ENCODE assay signal across 8 cellular contexts in the genomic region with DNA sequence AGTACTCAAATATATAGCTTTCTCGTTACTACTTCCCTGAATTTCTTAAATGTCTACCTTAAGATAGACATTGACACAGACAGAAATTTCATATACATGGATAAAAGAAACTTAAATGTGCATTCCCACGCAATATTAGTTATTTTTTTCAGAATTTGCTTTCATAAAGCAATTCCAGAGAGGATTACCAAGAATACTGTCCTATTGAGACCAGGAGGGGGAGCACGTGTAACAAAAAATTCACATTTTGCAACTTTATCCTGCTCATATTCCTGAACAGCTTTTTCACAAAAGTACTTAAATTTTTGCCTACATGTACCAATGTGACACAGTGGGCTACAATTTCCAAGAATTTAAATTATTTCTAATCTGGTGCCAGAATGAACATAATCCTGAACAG. TPM values are rescaled to one million over a fixed set of nuclear protein-coding genes. Genes with fewer than 3 reads are reported as not detected.
DNase-seq lines count a peak whose midpoint lies in the region; ATAC-seq and TF ChIP-seq lines count a peak whose summit lies in the region.

No MANE protein-coding gene starts in this region.

- no peaks in the 10 kb centered on the region for H3K27me3 ChIP-seq in heart right ventricle

- H3K36me3 ChIP-seq in heart right ventricle: peaks cover 0 to 100% (median 49%) of the 10 kb centered on the region in 9 donors

- H3K4me1 Mint-ChIP-seq in neural crest cell: no peaks in the 10 kb centered on the region

- H3K27ac Mint-ChIP-seq in neural crest cell (ENCODE audit: unreplicated experiment): no peak overlapping the region

- no peak overlapping the region for H3K4me3 Mint-ChIP-seq in neural crest cell

- peak in 1 of 8 donors; percentile 27 for ATAC-seq in heart right ventricle
- ATAC-seq in Right ventricle myocardium inferior: no peak
- no peak for ATAC-seq in HG02610 (IDR thresholded peaks at IDR 0.05; ENCODE audit: unreplicated experiment)
- no peak for ATAC-seq in GM19328 (IDR thresholded peaks at IDR 0.05; ENCODE audit: unreplicated experiment)

- no peak overlapping the region for H3K4me3 ChIP-seq in heart right ventricle

- peaks cover 15% of the 10 kb centered on the region for H3K36me3 Mint-ChIP-seq in neural crest cell (ENCODE audit: low read depth)

- no peaks in the 10 kb centered on the region for H3K4me1 ChIP-seq in heart right ventricle

- peaks cover 4% of the 10 kb centered on the region for H3K9me3 Mint-ChIP-seq in neural crest cell

- intact Hi-C loops in heart right ventricle (cut with DNase I): loop anchor here (2.0 to 10.0 kb wide), 8 partner anchors 88 to 160 kb away; a partner anchor contains a TSS
- intact Hi-C loops in Right ventricle myocardium inferior (cut with DNase I): loop anchor here (2.0 to 5.0 kb wide), 2 partner anchors 93 to 154 kb away; a partner anchor contains a TSS

- DNase-seq in heart right ventricle (peak in 1 of 2 donors; percentile 9), Right ventricle myocardium inferior (ENCODE audit: missing footprints) (no peak), NCI-H526 treated with DMSO at 0.1 percent for 48 hours (lab: John Stamatoyannopoulos, UW) (peak; percentile 14), dedifferentiated amniotic fluid mesenchymal stem cell (ENCODE audit: extremely low spot score) (peak; percentile 73), neural crest cell (ENCODE audit: low read depth, low spot score) (no peak), HuH-7.5 (ENCODE audit: low spot score) (no peak)

- 69 to 71% methylated on average over 3 of the region's 3 CpGs for WGBS in heart right ventricle, 2 donors

- H3K27me3 Mint-ChIP-seq in neural crest cell (ENCODE audit: low read depth): no peaks in the 10 kb centered on the region

- TF ChIP-seq CTCF in heart right ventricle (IDR thresholded peaks at IDR 0.05) (peak in 8 of 9 donors; percentile 25 to 70 (median 60)), neural crest cell (conservative IDR thresholded peaks at IDR 0.05) (peak; percentile 76)

- peaks cover 0 to 13% (median 6%) of the 10 kb centered on the region in 11 donors for H3K9me3 ChIP-seq in heart right ventricle

- H3K27ac ChIP-seq in heart right ventricle: no peak overlapping the region

RNA-seq across cellular contexts. Expression of a gene that starts 30.7 kb away (rescaled TPM):
- total RNA-seq in heart right ventricle (10 to 100 TPM; 19.8 to 27.4 (median 23.6) TPM), Right ventricle myocardium inferior (21.2 TPM), neural crest cell (63.6 and 67.4 TPM in 2 replicates)
- 10 to 100 TPM; 15.8 to 22.0 TPM for polyA plus RNA-seq in heart right ventricle

Comparison
In these comparisons a context has a peak if more than half of its experiments do, and no peak if none do; other contexts are left out.
1. DNase-seq: peak in NCI-H526 treated with DMSO at 0.1 percent for 48 hours (single experiment) and dedifferentiated amniotic fluid mesenchymal stem cell (single experiment); none in Right ventricle myocardium inferior (single experiment), neural crest cell (single experiment) and HuH-7.5 (single experiment).